9 cellular contexts compared by ENCODE assay signal in genomic region chr22:23565288-23565941, GRCh38. TPM values are rescaled to one million over a fixed set of nuclear protein-coding genes. Genes with fewer than 3 reads are reported as not detected.
DNase-seq lines count a peak whose midpoint lies in the region; ATAC-seq, FAIRE-seq and TF ChIP-seq lines count a peak whose summit lies in the region.
"Had no signal": no experiment of that assay in that cellular context is flagged by ENCODE, and none has a peak within 500 bp of the region (broad histone marks: within the 10 kb centered on the region; RNA-seq: fewer than 3 reads in every experiment).

No MANE protein-coding gene starts in this region.

- TF ChIP-seq CTCF in RWPE2 (IDR thresholded peaks at IDR 0.05; ENCODE audit: poor library complexity, severe bottlenecking) (no peak), pancreas (IDR thresholded peaks at IDR 0.05) (no peak)

- H3K9me3 ChIP-seq in RWPE2 (ENCODE audit: severe bottlenecking) (no peaks in the 10 kb centered on the region), pancreas (no peaks in the 10 kb centered on the region)

- no peak for TF ChIP-seq POLR2A in erythroblast (IDR thresholded peaks at IDR 0.05; ENCODE audit: low read length)

- H3K4me1 ChIP-seq in RWPE2 (ENCODE audit: insufficient read depth, poor library complexity, severe bottlenecking) (no peaks in the 10 kb centered on the region), pancreas (peaks cover 0 to 7% (median 2%) of the 10 kb centered on the region in 3 donors)

- H3K36me3 ChIP-seq in RWPE2 (ENCODE audit: low read depth) (no peaks in the 10 kb centered on the region), pancreas (no peaks in the 10 kb centered on the region)

- DNase-seq in SKM-1 (lab: John Stamatoyannopoulos, UW; ENCODE audit: unreplicated experiment): peak; percentile 6
- no peak for DNase-seq in SKM-1 treated with dmso at 0.1 percent for 144 hours (lab: John Stamatoyannopoulos, UW; ENCODE audit: unreplicated experiment)
- no peak for DNase-seq in RWPE2 (ENCODE audit: low spot score)
- peak; percentile 8 to 9 for DNase-seq in erythroblast (lab: John Stamatoyannopoulos, UW)
- DNase-seq in pancreas: peak in 2 of 6 donors; percentile 49 to 57
- no peak for DNase-seq in frontal cortex (ENCODE audit: low spot score in 2 of 2)
- no peak for DNase-seq in activated CD4-positive, CD25-positive, alpha-beta regulatory T cell (lab: John Stamatoyannopoulos, UW)

- peak; percentile 44; the same call in 2 of the 3 replicates for ATAC-seq in RWPE2 (ENCODE audit: low read depth)
- peak; percentile 48 to 76 (median 60) for ATAC-seq in pancreas
- ATAC-seq in GM21723 (IDR thresholded peaks at IDR 0.05; ENCODE audit: unreplicated experiment): no peak

- no peak overlapping the region for H3K27ac ChIP-seq in RWPE2 (ENCODE audit: poor library complexity, severe bottlenecking)
- H3K27ac ChIP-seq in pancreas: no peak overlapping the region

- FAIRE-seq in pancreas (lab: Jason Lieb, UNC): no peak
- no peak for FAIRE-seq in frontal cortex (lab: Jason Lieb, UNC)

- intact Hi-C loops in pancreas (cut with DNase I): no loop called here

- 11 to 16% methylated on average over 11 to 12 of the region's 12 CpGs for WGBS in pancreas, 2 donors

- H3K4me3 ChIP-seq in RWPE2 (ENCODE audit: severe bottlenecking) (no peak overlapping the region), pancreas (peak overlapping the region; percentile 19 to 48 (median 35))

- H3K27me3 ChIP-seq in RWPE2 (ENCODE audit: insufficient read depth, poor library complexity, severe bottlenecking): peaks cover 29% of the 10 kb centered on the region
- H3K27me3 ChIP-seq in pancreas: no peaks in the 10 kb centered on the region

RNA-seq across cellular contexts. Expression of gene IGLL1, which starts 14.7 kb away (rescaled TPM):
- total RNA-seq in pancreas: not detected
- polyA plus RNA-seq in pancreas: under 1 TPM in 1 of 2 donors, not detected in 1; 0.26 TPM
- not detected for total RNA-seq in frontal cortex
- total RNA-seq: skeletal muscle tissue had no signal

Comparison
In these comparisons a context has a peak if more than half of its experiments do, and no peak if none do; other contexts are left out.
1. DNase-seq: peak in SKM-1 (single experiment) and erythroblast (2 of 2); none in SKM-1 treated with dmso at 0.1 percent for 144 hours (single experiment), RWPE2 (single experiment), frontal cortex (0 of 2) and activated CD4-positive, CD25-positive, alpha-beta regulatory T cell (0 of 4).